ENCODE assay signal across 8 cellular contexts in the genomic region with DNA sequence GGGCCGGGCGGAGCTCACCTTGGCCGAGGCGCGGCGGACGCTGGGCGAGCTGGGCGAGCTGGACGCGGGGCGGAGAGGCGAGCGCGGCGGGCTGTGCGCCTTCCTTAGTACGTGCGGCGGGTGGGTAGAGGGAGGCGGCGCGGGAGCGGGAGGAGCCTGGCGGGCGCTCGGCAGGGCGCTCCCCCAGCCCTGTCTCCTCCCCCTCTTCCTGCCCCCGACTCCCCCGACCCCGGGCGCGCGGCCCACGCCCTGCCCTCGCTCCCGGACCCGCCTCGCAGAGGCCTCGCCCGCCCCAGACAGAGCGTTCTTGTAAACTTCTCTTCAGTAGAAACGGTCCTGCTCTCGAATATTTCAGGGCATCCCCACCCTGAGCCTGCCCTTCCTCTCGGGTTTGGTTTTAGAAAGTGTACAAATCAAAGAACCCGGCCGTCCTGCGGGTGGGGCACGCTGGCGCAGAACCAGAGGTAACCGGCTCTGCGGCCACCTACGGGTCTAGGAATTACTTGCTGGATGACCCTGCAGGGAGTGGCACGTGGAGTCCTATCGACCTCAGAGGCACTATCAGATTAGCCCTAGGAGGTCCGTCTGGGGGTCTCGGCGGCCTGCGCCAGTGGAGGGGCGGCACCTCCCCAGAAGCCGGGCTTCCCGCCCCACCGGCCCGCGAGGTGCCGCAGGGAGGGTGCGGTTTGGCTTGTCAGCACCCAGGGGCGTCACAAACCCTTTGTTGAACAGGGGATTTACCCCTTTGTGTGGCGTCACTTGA. TPM values are rescaled to one million over a fixed set of nuclear protein-coding genes. Genes with fewer than 3 reads are reported as not detected.
A peak's percentile ranks its signal among the peaks of the same experiment; 100 is the strongest.
DNase-seq lines count a peak whose midpoint lies in the region; ATAC-seq and TF ChIP-seq lines count a peak whose summit lies in the region.

TSS of gene S100A10 (minus strand) at position 126 of the 763 bp plus-strand sequence. CDS start 7,629 bp downstream, outside the sequence.

- no peak within 1 kb of the TSS for H2AFZ ChIP-seq in fibroblast of lung (ENCODE audit: low read length)

- CTCF ChIA-PET in Panc1 (lab: Charles Lee) = no interaction called here

- peaks cover 44% of the 10 kb centered on the region for H3K79me2 ChIP-seq in fibroblast of lung (ENCODE audit: control insufficient read depth, insufficient read depth, low read length)

- no peaks in the 10 kb centered on the region for H4K20me1 ChIP-seq in fibroblast of lung (ENCODE audit: control insufficient read depth, extremely low read depth, insufficient read depth, low read length)

- H3K9me3 ChIP-seq in Panc1 (ENCODE audit: control insufficient read depth, insufficient read depth, low read depth, low read length) (no peaks in the 10 kb centered on the region), fibroblast of lung (ENCODE audit: control insufficient read depth, insufficient read depth, low read depth, low read length) (no peaks in the 10 kb centered on the region), subcutaneous abdominal adipose tissue (ENCODE audit: control insufficient read depth in 5 of 5, low read length in 5 of 5) (no peaks in the 10 kb centered on the region)

- POLR2A ChIA-PET in Panc1 (lab: Charles Lee) = interaction anchor here (0.6 to 1.7 kb wide), 4 partner anchors 8 to 61 kb away, joined by 5 to 15 read pairs (median 7); no protein-coding TSS in a partner anchor

- peaks cover 10% of the 10 kb centered on the region for H3K36me3 Mint-ChIP-seq in activated T-helper 1 cell treated with anti-CD3 and anti-CD28 coated beads, Interleukin-12 subunit alpha, Interleukin-12 subunit beta, Interleukin-2, Interleukin-4 antibody, amounts not matched to agents 30 ng/mL and 10 ng/mL and 1 ng/mL, durations not matched to agents 14 hours and 24 hours and 36 hours (ENCODE audit: low read depth)
- no peaks in the 10 kb centered on the region for H3K36me3 Mint-ChIP-seq in natural killer cell

- peak within 1 kb of the TSS; percentile 82 for H3K4me2 ChIP-seq in fibroblast of lung (ENCODE audit: extremely low read depth, insufficient read depth, low read length)

- H3K4me1 Mint-ChIP-seq in activated T-helper 1 cell treated with anti-CD3 and anti-CD28 coated beads, Interleukin-12 subunit alpha, Interleukin-12 subunit beta, Interleukin-2, Interleukin-4 antibody, amounts not matched to agents 30 ng/mL and 10 ng/mL and 1 ng/mL, durations not matched to agents 14 hours and 24 hours and 36 hours (ENCODE audit: low read depth) = peaks cover 49% of the 10 kb centered on the region
- H3K4me1 Mint-ChIP-seq in natural killer cell = peaks cover 32 to 56% of the 10 kb centered on the region in 2 donors

- H3K27ac ChIP-seq in Panc1 (ENCODE audit: low read length) = peak within 1 kb of the TSS; percentile 99
- H3K27ac ChIP-seq in fibroblast of lung (ENCODE audit: insufficient read depth, low read length) = peak within 1 kb of the TSS; percentile 98
- H3K27ac ChIP-seq in subcutaneous abdominal adipose tissue (ENCODE audit: low read depth, low read length) = peak within 1 kb of the TSS; percentile 99

- in situ Hi-C loops in Panc1 (cut with HindIII; ENCODE audit: low pct_unique_long_range_greater_than_20kb, low sequenced_read_pairs) = no loop called here

- peaks cover 2% of the 10 kb centered on the region for H3K27me3 Mint-ChIP-seq in activated T-helper 1 cell treated with anti-CD3 and anti-CD28 coated beads, Interleukin-12 subunit alpha, Interleukin-12 subunit beta, Interleukin-2, Interleukin-4 antibody, amounts not matched to agents 30 ng/mL and 10 ng/mL and 1 ng/mL, durations not matched to agents 14 hours and 24 hours and 36 hours (ENCODE audit: insufficient read depth)
- H3K27me3 Mint-ChIP-seq in natural killer cell (ENCODE audit: low read depth in 2 of 2) = no peaks in the 10 kb centered on the region

- H3K4me3 ChIP-seq in Panc1 (ENCODE audit: low read depth in 2 of 2, low read length in 2 of 2) (peak within 1 kb of the TSS; percentile 67 to 83), fibroblast of lung (replicated peaks in 1 of 4; ENCODE audit: control extremely low read depth in 1 of 4, insufficient read depth in 1 of 4, low read depth in 3 of 4, low read length in 4 of 4) (peak within 1 kb of the TSS; percentile 66 to 93 (median 84)), subcutaneous abdominal adipose tissue (ENCODE audit: low read depth in 1 of 5, low read length in 5 of 5) (peak within 1 kb of the TSS; percentile 89 to 99 (median 97))

- ATAC-seq in Panc1 (peak; percentile 70), natural killer cell (peak; percentile 67 to 85 (median 76)), HG02973 (IDR thresholded peaks at IDR 0.05; ENCODE audit: unreplicated experiment) (no peak)

- TF ChIP-seq CTCF in Panc1 (IDR thresholded peaks at IDR 0.05) (no peak), fibroblast of lung (conservative IDR thresholded peaks at IDR 0.05 in 1 of 2, IDR thresholded peaks at IDR 0.05 in 1 of 2; ENCODE audit: low read depth in 1 of 2, low read length in 2 of 2) (no peak), natural killer cell (IDR thresholded peaks at IDR 0.05) (no peak)

- peak within 1 kb of the TSS; percentile 98 for H3K27ac Mint-ChIP-seq in activated T-helper 1 cell treated with anti-CD3 and anti-CD28 coated beads, Interleukin-12 subunit alpha, Interleukin-12 subunit beta, Interleukin-2, Interleukin-4 antibody, amounts not matched to agents 30 ng/mL and 10 ng/mL and 1 ng/mL, durations not matched to agents 14 hours and 24 hours and 36 hours
- H3K27ac Mint-ChIP-seq in natural killer cell = peak within 1 kb of the TSS; percentile 84 to 96

- peak within 1 kb of the TSS; percentile 98 for H3K4me3 Mint-ChIP-seq in activated T-helper 1 cell treated with anti-CD3 and anti-CD28 coated beads, Interleukin-12 subunit alpha, Interleukin-12 subunit beta, Interleukin-2, Interleukin-4 antibody, amounts not matched to agents 30 ng/mL and 10 ng/mL and 1 ng/mL, durations not matched to agents 14 hours and 24 hours and 36 hours
- H3K4me3 Mint-ChIP-seq in natural killer cell = peak within 1 kb of the TSS; percentile 95

- H3K36me3 ChIP-seq in Panc1 (ENCODE audit: control insufficient read depth, insufficient read depth, low read length) (peaks cover 7% of the 10 kb centered on the region; the same call in 1 of the 2 replicates), fibroblast of lung (ENCODE audit: control insufficient read depth, insufficient read depth, low read length) (no peaks in the 10 kb centered on the region), subcutaneous abdominal adipose tissue (ENCODE audit: control insufficient read depth in 5 of 5, insufficient read depth in 5 of 5, low read length in 5 of 5) (peaks cover 0 to 9% (median 3%) of the 10 kb centered on the region in 5 donors)

- intact Hi-C loops in Panc1 (cut with micrococcal nuclease; ENCODE audit: unreplicated experiment) (no loop called here), natural killer cell (cut with micrococcal nuclease) (loop anchor here (2.0 kb wide), 1 partner anchor 49 kb away; no protein-coding TSS in a partner anchor)
- intact Hi-C loops in activated T-helper 1 cell treated with anti-CD3 and anti-CD28 coated beads, Interleukin-12 subunit alpha, Interleukin-12 subunit beta, Interleukin-2, Interleukin-4 antibody, amounts not matched to agents 30 ng/mL and 10 ng/mL and 1 ng/mL, durations not matched to agents 14 hours and 24 hours and 36 hours (cut with micrococcal nuclease) = loop anchor here (1.0 to 10.0 kb wide), 5 partner anchors 10 to 379 kb away; partner anchors contain the start of gene SNX27

- H3K27me3 ChIP-seq in Panc1 (ENCODE audit: control insufficient read depth, insufficient read depth, low read length) (no peaks in the 10 kb centered on the region), fibroblast of lung (ENCODE audit: control insufficient read depth, insufficient read depth, low read length) (no peaks in the 10 kb centered on the region), subcutaneous abdominal adipose tissue (ENCODE audit: control insufficient read depth in 5 of 5, insufficient read depth in 4 of 5, low read length in 5 of 5) (no peaks in the 10 kb centered on the region)

- peak within 1 kb of the TSS; percentile 92 for H3K9ac ChIP-seq in fibroblast of lung (ENCODE audit: insufficient read depth, low read length)
- H3K9ac ChIP-seq in subcutaneous abdominal adipose tissue (ENCODE audit: low read length in 5 of 5) = peak within 1 kb of the TSS; percentile 96 to 99 (median 98)

- no TSS peak for BruUV-seq in Panc1 (replicated peaks; lab: Mats Ljungman, UMichigan)

- DNase-seq in SKM-1 treated with dmso at 0.1 percent for 144 hours (lab: John Stamatoyannopoulos, UW; ENCODE audit: unreplicated experiment) = peak; percentile 42
- DNase-seq in SKM-1 (lab: John Stamatoyannopoulos, UW; ENCODE audit: unreplicated experiment) = no peak
- DNase-seq in Panc1 (ENCODE audit: low read depth, low spot score) = no peak
- DNase-seq in activated T-helper 1 cell treated with anti-CD3 and anti-CD28 coated beads, Interleukin-12 subunit alpha, Interleukin-12 subunit beta, Interleukin-2, Interleukin-4 antibody, amounts not matched to agents 30 ng/mL and 10 ng/mL and 1 ng/mL, durations not matched to agents 14 hours and 24 hours and 36 hours (ENCODE audit: low spot score) = peak; percentile 77
- DNase-seq in fibroblast of lung (ENCODE audit: low read depth in 2 of 2) = peak; percentile 76 to 79
- DNase-seq in natural killer cell = peak; percentile 64

- no peaks in the 10 kb centered on the region for H3K9me3 Mint-ChIP-seq in activated T-helper 1 cell treated with anti-CD3 and anti-CD28 coated beads, Interleukin-12 subunit alpha, Interleukin-12 subunit beta, Interleukin-2, Interleukin-4 antibody, amounts not matched to agents 30 ng/mL and 10 ng/mL and 1 ng/mL, durations not matched to agents 14 hours and 24 hours and 36 hours
- no peaks in the 10 kb centered on the region for H3K9me3 Mint-ChIP-seq in natural killer cell

- H3K4me1 ChIP-seq in Panc1 (ENCODE audit: control insufficient read depth, insufficient read depth, low read length) (peaks cover 45% of the 10 kb centered on the region), fibroblast of lung (ENCODE audit: control insufficient read depth, extremely low read depth, insufficient read depth, low read length) (peaks cover 25% of the 10 kb centered on the region), subcutaneous abdominal adipose tissue (ENCODE audit: control insufficient read depth in 5 of 5, insufficient read depth in 5 of 5, low read length in 5 of 5) (peaks cover 11 to 57% (median 49%) of the 10 kb centered on the region in 5 donors)

RNA-seq across cellular contexts. Expression of gene S100A10, which starts in this region (rescaled TPM):
- total RNA-seq in Panc1 (2021; ENCODE audit: unreplicated experiment) = 1,621 TPM
- polyA plus RNA-seq in Panc1 (2012; ENCODE audit: insufficient read length) = 1,294 TPM
- 105 and 106 TPM in 2 replicates for total RNA-seq in activated T-helper 1 cell treated with anti-CD3 and anti-CD28 coated beads, Interleukin-12 subunit alpha, Interleukin-12 subunit beta, Interleukin-2, Interleukin-4 antibody, amounts not matched to agents 30 ng/mL and 10 ng/mL and 1 ng/mL, durations not matched to agents 14 hours and 24 hours and 36 hours
- total RNA-seq in fibroblast of lung = 136 and 141 TPM in 2 replicates
- 599 and 750 TPM in 2 replicates for polyA plus RNA-seq in fibroblast of lung
- 1,283 and 1,489 TPM in 2 replicates for polyA plus RNA-seq in fibroblast of lung (2012)
- polyA minus RNA-seq in fibroblast of lung (ENCODE audit: low replicate concordance) = 47.8 and 52.6 TPM in 2 replicates
- 100 to 1,000 TPM; 142 to 200 (median 183) TPM for total RNA-seq in natural killer cell

Comparison
In these comparisons a context has a peak if more than half of its experiments do, and no peak if none do; other contexts are left out.
1. DNase-seq: peak in SKM-1 treated with dmso at 0.1 percent for 144 hours (single experiment), activated T-helper 1 cell treated with anti-CD3 and anti-CD28 coated beads, Interleukin-12 subunit alpha, Interleukin-12 subunit beta, Interleukin-2, Interleukin-4 antibody, amounts not matched to agents 30 ng/mL and 10 ng/mL and 1 ng/mL, durations not matched to agents 14 hours and 24 hours and 36 hours (single experiment), fibroblast of lung (2 of 2) and natural killer cell (single experiment); none in SKM-1 (single experiment) and Panc1 (single experiment).
2. Peak in every context shown above with its lines, with median percentiles within 50 percentile points of each other: H3K27ac ChIP-seq and H3K4me3 ChIP-seq.